In genomic region chr3:81867875-81868274, GRCh38 we compare ENCODE assay signal across 2 cellular contexts.
TF ChIP-seq lines count a peak whose summit lies in the region.

No MANE protein-coding gene starts in this region.

TF ChIP-seq in HepG2, 621 proteins besides CTCF, POLR2A, EP300 and RAD21 (continued from another document):
- TF ChIP-seq HNF1B (CRISPR knock-in tag; IDR thresholded peaks at IDR 0.05) (no peak), ZNF441 (CRISPR knock-in tag; IDR thresholded peaks at IDR 0.05; ENCODE audit: borderline replicate concordance) (no peak), HOXA5 (CRISPR knock-in tag; IDR thresholded peaks at IDR 0.05) (no peak), ZNF737 (CRISPR knock-in tag; IDR thresholded peaks at IDR 0.05; ENCODE audit: borderline replicate concordance) (no peak), KMT2A (CRISPR knock-in tag; IDR thresholded peaks at IDR 0.05) (no peak), PRDM10 (CRISPR knock-in tag; IDR thresholded peaks at IDR 0.05; ENCODE audit: low read depth) (no peak), HMGA1 (CRISPR knock-in tag; conservative IDR thresholded peaks at IDR 0.05) (no peak), ZNF513 (CRISPR knock-in tag; conservative IDR thresholded peaks at IDR 0.05) (no peak), ZNF274 (CRISPR knock-in tag; IDR thresholded peaks at IDR 0.05) (no peak)

TF ChIP-seq in liver, 16 proteins besides CTCF, POLR2A, EP300 and RAD21 (continued from another document):
- no peak for TF ChIP-seq ZBTB33 (IDR thresholded peaks at IDR 0.05)
